In genomic region chr12:24913953-24914352, GRCh38 we compare ENCODE assay signal across 21 cellular contexts.
"Had no signal": no experiment of that assay in that cellular context is flagged by ENCODE, and none has a peak within 500 bp of the region (broad histone marks: within the 10 kb centered on the region; RNA-seq: fewer than 3 reads in every experiment).

No MANE protein-coding gene starts in this region.

- H3K4me1 Mint-ChIP-seq: naive thymus-derived CD4-positive, alpha-beta T cell had no signal

- DNase-seq: erythroblast; foreskin melanocyte; head of caudate nucleus; hippocampal formation; kidney glomerular epithelial cell; naive thymus-derived CD4-positive, alpha-beta T cell; ovary; right cardiac atrium; stimulated activated CD4-positive, alpha-beta T cell treated with anti-CD3 and anti-CD28 coated beads, Interleukin-2, amount 100 ng/mL, for 48 hours; stimulated activated naive CD8-positive, alpha-beta T cell treated with anti-CD3 and anti-CD28 coated beads, Interleukin-15, Interleukin-2, amounts not matched to agents 100 U/mL and 50 U/mL, for 24 hours; thyroid gland; upper lobe of left lung; uterus had no signal

- ATAC-seq: naive thymus-derived CD4-positive, alpha-beta T cell; right cardiac atrium; stimulated activated naive CD8-positive, alpha-beta T cell treated with anti-CD3 and anti-CD28 coated beads, Interleukin-15, Interleukin-2, amounts not matched to agents 100 U/mL and 50 U/mL, for 24 hours had no signal

- H3K9me3 Mint-ChIP-seq: dendritic cell treated with granulocyte-macrophage colony-stimulating factor and Interleukin-4, amounts not matched to agents 40 ng/mL and 50 ng/mL, for 4 days had no signal

- H3K4me2 ChIP-seq: smooth muscle cell had no signal

- H3K27ac ChIP-seq: neutrophil, ovary, suprapubic skin, thyroid gland, upper lobe of left lung, uterus had no signal

- H3K9me3 ChIP-seq: neutrophil, ovary, suprapubic skin, thyroid gland, upper lobe of left lung, uterus had no signal

- FAIRE-seq: colon, endothelial cell of umbilical vein, islet of Langerhans had no signal

- H3K4me3 ChIP-seq: ovary, smooth muscle cell, suprapubic skin, thyroid gland, upper lobe of left lung, uterus had no signal

- H3K27ac Mint-ChIP-seq: dendritic cell treated with granulocyte-macrophage colony-stimulating factor and Interleukin-4, amounts not matched to agents 40 ng/mL and 50 ng/mL, for 4 days; naive thymus-derived CD4-positive, alpha-beta T cell; progenitor cell of endocrine pancreas had no signal

- H3K4me3 Mint-ChIP-seq: dendritic cell treated with granulocyte-macrophage colony-stimulating factor and Interleukin-4, amounts not matched to agents 40 ng/mL and 50 ng/mL, for 4 days; naive thymus-derived CD4-positive, alpha-beta T cell had no signal

- H3K36me3 ChIP-seq: neutrophil, ovary, suprapubic skin, thyroid gland, upper lobe of left lung, uterus had no signal

- H3K27me3 ChIP-seq: neutrophil, ovary, suprapubic skin, thyroid gland, upper lobe of left lung, uterus had no signal

- H3K4me1 ChIP-seq: suprapubic skin, thyroid gland, upper lobe of left lung, uterus had no signal

- H3K27me3 Mint-ChIP-seq: dendritic cell treated with granulocyte-macrophage colony-stimulating factor and Interleukin-4, amounts not matched to agents 40 ng/mL and 50 ng/mL, for 4 days; progenitor cell of endocrine pancreas had no signal

- H3K36me3 Mint-ChIP-seq: naive thymus-derived CD4-positive, alpha-beta T cell had no signal
